ENCODE assay signal across 20 cellular contexts in genomic region chr9:96073531-96074284, GRCh38.
DNase-seq lines count a peak whose midpoint lies in the region; ATAC-seq and TF ChIP-seq lines count a peak whose summit lies in the region.
"Had no signal": no experiment of that assay in that cellular context is flagged by ENCODE, and none has a peak within 500 bp of the region (broad histone marks: within the 10 kb centered on the region; RNA-seq: fewer than 3 reads in every experiment).

No MANE protein-coding gene starts in this region.

- H3K27me3 Mint-ChIP-seq in CD4-positive, alpha-beta T cell, result peaks cover 7% of the 10 kb centered on the region

- no peak overlapping the region for H3K4me3 ChIP-seq in epithelial cell of esophagus (ENCODE audit: low read length)
- H3K4me3 ChIP-seq in lung, result no peak overlapping the region
- no peak overlapping the region for H3K4me3 ChIP-seq in thyroid gland (replicated peaks in 1 of 3)
- H3K4me3 ChIP-seq in lower leg skin (ENCODE audit: low read depth, poor library complexity, severe bottlenecking), result no peak overlapping the region
- H3K4me3 ChIP-seq: SK-N-MC, skin epidermis had no signal

- H3K36me3 ChIP-seq in lung (ENCODE audit: control insufficient read depth in 2 of 2, insufficient read depth in 2 of 2, low read length in 2 of 2) (no peaks in the 10 kb centered on the region), thyroid gland (no peaks in the 10 kb centered on the region)
- H3K36me3 ChIP-seq: BE2C had no signal

- TF ChIP-seq POLR2A in thyroid gland (IDR thresholded peaks at IDR 0.05) (no peak), lower leg skin (IDR thresholded peaks at IDR 0.05) (no peak)

- intact Hi-C loops in thyroid gland (cut with DNase I), result no loop called here
- intact Hi-C loops in CD4-positive, alpha-beta T cell (cut with DNase I, micrococcal nuclease), result no loop called here
- intact Hi-C loops in lower leg skin (cut with DNase I; ENCODE audit: low total_unique reads), result no loop called here

- H3K27ac Mint-ChIP-seq in CD4-positive, alpha-beta T cell, result no peak overlapping the region
- H3K27ac Mint-ChIP-seq: activated CD8-positive, alpha-beta memory T cell treated with anti-CD3 and anti-CD28 coated beads, Interleukin-2, amount 10 ng/mL, durations not matched to agents 7 days and 5 days; T-helper 2 cell treated with Interferon-gamma antibody and Interleukin-4, amounts not matched to agents 5 μg/mL and 100 μg/mL, for 36 hours had no signal

- POLR2A ChIA-PET in CD4-positive, alpha-beta T cell (lab: Charles Lee), result no interaction called here

- no peaks in the 10 kb centered on the region for H3K9me3 Mint-ChIP-seq in CD4-positive, alpha-beta T cell
- H3K9me3 Mint-ChIP-seq: T-helper 2 cell treated with Interferon-gamma antibody and Interleukin-4, amounts not matched to agents 5 μg/mL and 100 μg/mL, for 36 hours had no signal

- 56 to 57% methylated on average over 10 of the region's 10 CpGs for WGBS in lung, 2 donors
- 59 to 67% methylated on average over 10 of the region's 10 CpGs for WGBS in thyroid gland, 2 donors
- WGBS in lower leg skin, 2 donors, result 66 to 70% methylated on average over 10 of the region's 10 CpGs

- DNase-seq in NOMO-1 treated with DMSO at 0.1 percent for 48 hours (lab: John Stamatoyannopoulos, UW; ENCODE audit: unreplicated experiment) (peak; percentile 12), NOMO-1 (lab: John Stamatoyannopoulos, UW; ENCODE audit: unreplicated experiment in 2 of 2) (no peak), epithelial cell of esophagus (ENCODE audit: low read depth) (peak; percentile 61), lung (ENCODE audit: low spot score) (peak; percentile 47), thyroid gland (peak; percentile 39 to 45), lower leg skin (ENCODE audit: low spot score in 2 of 2) (no peak)
- no peak for DNase-seq in CD4-positive, alpha-beta T cell
- DNase-seq: 8988T; activated CD8-positive, alpha-beta memory T cell treated with anti-CD3 and anti-CD28 coated beads, Interleukin-2, amount 10 ng/mL, durations not matched to agents 7 days and 5 days; activated gamma-delta T cell; BE2C; effector memory CD4-positive, alpha-beta T cell; left colon; NCI-H1417; NCI-H526; stimulated activated CD4-positive, alpha-beta T cell treated with anti-CD3 and anti-CD28 coated beads, Interleukin-4, amount 100 ng/mL, for 1 hour had no signal

- TF ChIP-seq CTCF in epithelial cell of esophagus (IDR thresholded peaks at IDR 0.05; ENCODE audit: insufficient read depth, low read depth, low read length, missing control alignments) (no peak), lung (IDR thresholded peaks at IDR 0.05; ENCODE audit: control extremely low read depth, extremely low read depth) (no peak), thyroid gland (IDR thresholded peaks at IDR 0.05) (no peak), lower leg skin (IDR thresholded peaks at IDR 0.05) (no peak)
- no peak for TF ChIP-seq CTCF in CD4-positive, alpha-beta T cell (IDR thresholded peaks at IDR 0.05)

- H3K4me1 ChIP-seq in lung (ENCODE audit: control insufficient read depth in 2 of 2, insufficient read depth in 2 of 2, low read length in 2 of 2), result peaks cover 0 to 2% of the 10 kb centered on the region in 2 donors
- peaks cover 29 to 38% of the 10 kb centered on the region in 2 donors for H3K4me1 ChIP-seq in thyroid gland

- no peaks in the 10 kb centered on the region for H3K36me3 Mint-ChIP-seq in CD4-positive, alpha-beta T cell (ENCODE audit: low read depth)
- H3K36me3 Mint-ChIP-seq: activated CD8-positive, alpha-beta memory T cell treated with anti-CD3 and anti-CD28 coated beads, Interleukin-2, amount 10 ng/mL, durations not matched to agents 7 days and 5 days had no signal

- no peaks in the 10 kb centered on the region for H3K4me1 Mint-ChIP-seq in CD4-positive, alpha-beta T cell (ENCODE audit: low read depth)

- CTCF ChIA-PET in CD4-positive, alpha-beta T cell (lab: Charles Lee), result no interaction called here

- H3K9me3 ChIP-seq in lung (ENCODE audit: control insufficient read depth in 2 of 2, insufficient read depth in 1 of 2, low read length in 1 of 2), result peaks cover 0 to 3% of the 10 kb centered on the region in 2 donors
- no peaks in the 10 kb centered on the region for H3K9me3 ChIP-seq in thyroid gland
- no peaks in the 10 kb centered on the region for H3K9me3 ChIP-seq in CD4-positive, alpha-beta T cell (ENCODE audit: control insufficient read depth, low read length)
- H3K9me3 ChIP-seq: BE2C had no signal

- H3K27me3 ChIP-seq in lung (ENCODE audit: control insufficient read depth, insufficient read depth), result no peaks in the 10 kb centered on the region
- H3K27me3 ChIP-seq in thyroid gland, result no peaks in the 10 kb centered on the region
- H3K27me3 ChIP-seq in CD4-positive, alpha-beta T cell (ENCODE audit: control insufficient read depth, insufficient read depth, low read length), result no peaks in the 10 kb centered on the region
- H3K27me3 ChIP-seq: BE2C had no signal

- ATAC-seq in lung (ENCODE audit: insufficient read depth, low FRiP score), result no peak
- no peak for ATAC-seq in HG03139 (IDR thresholded peaks at IDR 0.05; ENCODE audit: unreplicated experiment)
- ATAC-seq in CD4-positive, alpha-beta T cell (ENCODE audit: poor library complexity), result no peak
- ATAC-seq: activated CD8-positive, alpha-beta memory T cell treated with anti-CD3 and anti-CD28 coated beads, Interleukin-2, amount 10 ng/mL, durations not matched to agents 7 days and 5 days; left colon had no signal

- H3K27ac ChIP-seq in lung (ENCODE audit: low read depth in 1 of 2, low read length in 1 of 2) (no peak overlapping the region), thyroid gland (no peak overlapping the region)
- H3K27ac ChIP-seq in CD4-positive, alpha-beta T cell (ENCODE audit: low read depth, low read length), result no peak overlapping the region
- H3K27ac ChIP-seq: SK-N-MC, skin epidermis had no signal

- no peak overlapping the region for H3K4me3 Mint-ChIP-seq in CD4-positive, alpha-beta T cell
- H3K4me3 Mint-ChIP-seq: activated CD8-positive, alpha-beta memory T cell treated with anti-CD3 and anti-CD28 coated beads, Interleukin-2, amount 10 ng/mL, durations not matched to agents 7 days and 5 days; T-helper 2 cell treated with Interferon-gamma antibody and Interleukin-4, amounts not matched to agents 5 μg/mL and 100 μg/mL, for 36 hours had no signal

Comparison
In these comparisons a context has a peak if more than half of its experiments do, and no peak if none do; other contexts are left out.
1. DNase-seq: peak in NOMO-1 treated with DMSO at 0.1 percent for 48 hours (single experiment), epithelial cell of esophagus (single experiment), lung (single experiment) and thyroid gland (2 of 2); none in NOMO-1 (0 of 2), CD4-positive, alpha-beta T cell (0 of 10) and lower leg skin (0 of 2).